ENCODE assay signal across 15 cellular contexts in genomic region chr12:66086001-66086400, GRCh38.
"Had no signal": no experiment of that assay in that cellular context is flagged by ENCODE, and none has a peak within 500 bp of the region (broad histone marks: within the 10 kb centered on the region; RNA-seq: fewer than 3 reads in every experiment).

No MANE protein-coding gene starts in this region.

- DNase-seq: cortex of kidney; effector memory CD4-positive, alpha-beta T cell; foreskin keratinocyte; immature natural killer cell; left ventricle myocardium superior; naive thymus-derived CD4-positive, alpha-beta T cell; posterior cingulate gyrus; sigmoid colon; small intestine; stimulated activated CD4-positive, alpha-beta T cell treated with anti-CD3 and anti-CD28 coated beads, Interleukin-2, amount 100 ng/mL, for 48 hours; stimulated activated naive CD4-positive, alpha-beta T cell treated with Interleukin-2 at 50 U/mL for 16 hours had no signal

- H3K4me3 ChIP-seq: esophagus muscularis mucosa, lung, sigmoid colon had no signal

- H3K4me1 ChIP-seq: foreskin keratinocyte, sigmoid colon had no signal

- H3K9me3 ChIP-seq: neutrophil had no signal

- H3K27ac ChIP-seq: epithelial cell of prostate, esophagus muscularis mucosa, foreskin keratinocyte, neutrophil, sigmoid colon had no signal

- H3K27me3 ChIP-seq: esophagus muscularis mucosa, foreskin keratinocyte, neutrophil, sigmoid colon had no signal

- H3K36me3 ChIP-seq: esophagus muscularis mucosa, neutrophil, sigmoid colon had no signal

- ATAC-seq: foreskin keratinocyte; left ventricle myocardium superior; naive thymus-derived CD4-positive, alpha-beta T cell had no signal
